9 cellular contexts compared by ENCODE assay signal in genomic region chr19:44749994-44750393, GRCh38. TPM values are rescaled to one million over a fixed set of nuclear protein-coding genes. Genes with fewer than 3 reads are reported as not detected.
DNase-seq lines count a peak whose midpoint lies in the region; ATAC-seq and TF ChIP-seq lines count a peak whose summit lies in the region.
"Had no signal": no experiment of that assay in that cellular context is flagged by ENCODE, and none has a peak within 500 bp of the region (broad histone marks: within the 10 kb centered on the region; RNA-seq: fewer than 3 reads in every experiment).

No MANE protein-coding gene starts in this region.

- no peak for TF ChIP-seq POLR2A in esophagus muscularis mucosa (IDR thresholded peaks at IDR 0.05; ENCODE audit: low read depth)
- TF ChIP-seq POLR2A in prostate gland (IDR thresholded peaks at IDR 0.05), result no peak

- CTCF ChIA-PET in CD4-positive, alpha-beta T cell (lab: Charles Lee), result interaction anchor here (1.1 to 1.9 kb wide), 2 partner anchors 20 to 26 kb away, joined by 3 to 7 read pairs; no protein-coding TSS in a partner anchor
- CTCF ChIA-PET in RWPE1 (lab: Yijun Ruan, JAX), result interaction anchor here (0.9 to 1.5 kb wide), 3 partner anchors 21 to 231 kb away, joined by 3 to 9 read pairs (median 4); no protein-coding TSS in a partner anchor

- in situ Hi-C loops in GM13976 (cut with MboI; ENCODE audit: low sequenced_read_pairs, unreplicated experiment), result no loop called here

- H3K4me1 ChIP-seq in esophagus muscularis mucosa (peaks cover 55 to 96% (median 90%) of the 10 kb centered on the region in 4 donors), prostate gland (replicated peaks) (peaks cover 33% of the 10 kb centered on the region), foreskin keratinocyte (peaks cover 30% of the 10 kb centered on the region)

- TF ChIP-seq CTCF in CD4-positive, alpha-beta T cell (IDR thresholded peaks at IDR 0.05), result no peak
- no peak for TF ChIP-seq CTCF in RWPE1 (conservative IDR thresholded peaks at IDR 0.05; ENCODE audit: low read depth)
- TF ChIP-seq CTCF in esophagus muscularis mucosa (IDR thresholded peaks at IDR 0.05), result no peak
- no peak for TF ChIP-seq CTCF in prostate gland (IDR thresholded peaks at IDR 0.05)
- no peak for TF ChIP-seq CTCF in GM13976 (IDR thresholded peaks at IDR 0.05; ENCODE audit: borderline replicate concordance, control extremely low read depth, extremely low read depth, insufficient read depth, missing control alignments)
- no peak for TF ChIP-seq CTCF in foreskin keratinocyte (conservative IDR thresholded peaks at IDR 0.05)

- WGBS in esophagus muscularis mucosa, result 81% methylated on average over 9 of the region's 10 CpGs
- WGBS in prostate gland, result 83% methylated on average over 10 of the region's 10 CpGs

- POLR2A ChIA-PET in CD4-positive, alpha-beta T cell (lab: Charles Lee), result interaction anchor here (1.0 to 1.3 kb wide), 2 partner anchors 21 to 26 kb away, joined by 3 read pairs; no protein-coding TSS in a partner anchor
- POLR2A ChIA-PET in RWPE1 (lab: Yijun Ruan, JAX; ENCODE audit: low non-redundant PET), result no interaction called here

- intact Hi-C loops in CD4-positive, alpha-beta T cell (cut with DNase I, micrococcal nuclease), result no loop called here
- intact Hi-C loops in esophagus muscularis mucosa (cut with DNase I) (no loop called here), prostate gland (cut with DNase I) (no loop called here)

- peak overlapping the region; percentile 79 for H3K27ac ChIP-seq in CD4-positive, alpha-beta T cell (ENCODE audit: low read depth, low read length)
- peak overlapping the region; percentile 100 for H3K27ac ChIP-seq in RWPE1
- peak overlapping the region; percentile 89 to 96 (median 94) for H3K27ac ChIP-seq in esophagus muscularis mucosa (replicated peaks in 1 of 4)
- peak overlapping the region; percentile 96 for H3K27ac ChIP-seq in prostate gland
- H3K27ac ChIP-seq in foreskin keratinocyte, result no peak overlapping the region

- DNase-seq in CD4-positive, alpha-beta T cell, result no peak
- DNase-seq in RWPE1 (ENCODE audit: low spot score) (no peak), esophagus muscularis mucosa (ENCODE audit: extremely low spot score) (no peak), prostate gland (ENCODE audit: low spot score) (no peak), GM13976 (ENCODE audit: low spot score) (no peak), hepatic stellate cell (ENCODE audit: low spot score) (no peak), AG08396 (ENCODE audit: low spot score) (no peak), foreskin keratinocyte (no peak)
- DNase-seq: NCI-H510A had no signal

- H3K36me3 Mint-ChIP-seq in CD4-positive, alpha-beta T cell (ENCODE audit: low read depth), result peaks cover 49% of the 10 kb centered on the region

- peak overlapping the region; percentile 75 to 84 (median 80) for H3K4me3 ChIP-seq in esophagus muscularis mucosa
- H3K4me3 ChIP-seq in prostate gland, result peak overlapping the region; percentile 74 to 79

- H3K4me3 Mint-ChIP-seq in CD4-positive, alpha-beta T cell, result peak overlapping the region; percentile 98

- peak overlapping the region; percentile 99 for H3K27ac Mint-ChIP-seq in CD4-positive, alpha-beta T cell

- H3K4me1 Mint-ChIP-seq in CD4-positive, alpha-beta T cell (ENCODE audit: low read depth), result peaks cover 74% of the 10 kb centered on the region

- ATAC-seq in CD4-positive, alpha-beta T cell (ENCODE audit: poor library complexity), result no peak
- ATAC-seq in foreskin keratinocyte, result no peak

- H3K27me3 ChIP-seq in CD4-positive, alpha-beta T cell (ENCODE audit: control insufficient read depth, insufficient read depth, low read length), result no peaks in the 10 kb centered on the region
- no peaks in the 10 kb centered on the region for H3K27me3 ChIP-seq in esophagus muscularis mucosa
- H3K27me3 ChIP-seq in prostate gland (replicated peaks; ENCODE audit: insufficient read depth), result no peaks in the 10 kb centered on the region
- no peaks in the 10 kb centered on the region for H3K27me3 ChIP-seq in foreskin keratinocyte

- H3K9me3 Mint-ChIP-seq in CD4-positive, alpha-beta T cell, result no peaks in the 10 kb centered on the region

- no peaks in the 10 kb centered on the region for H3K9me3 ChIP-seq in CD4-positive, alpha-beta T cell (ENCODE audit: control insufficient read depth, low read length)
- no peaks in the 10 kb centered on the region for H3K9me3 ChIP-seq in esophagus muscularis mucosa
- no peaks in the 10 kb centered on the region for H3K9me3 ChIP-seq in prostate gland

- H3K27me3 Mint-ChIP-seq in CD4-positive, alpha-beta T cell, result no peaks in the 10 kb centered on the region

- H3K36me3 ChIP-seq in esophagus muscularis mucosa, result peaks cover 0 to 34% (median 21%) of the 10 kb centered on the region in 4 donors
- H3K36me3 ChIP-seq in prostate gland, result no peaks in the 10 kb centered on the region

- TF ChIP-seq EP300 in esophagus muscularis mucosa (IDR thresholded peaks at IDR 0.05), result no peak

RNA-seq across cellular contexts. Expression of gene BCL3, which starts 1.5 kb away (rescaled TPM):
- total RNA-seq in CD4-positive, alpha-beta T cell, result 10 to 100 TPM; 90.9 to 97.1 TPM
- total RNA-seq in esophagus muscularis mucosa (100 to 1,000 TPM in 1 of 4 donors, 10 to 100 TPM in 2, 1 to 10 TPM in 1; 10.0 to 147 (median 20.2) TPM), prostate gland (10 to 100 TPM; 22.6 to 44.0 TPM), foreskin keratinocyte (3.5 and 5.2 TPM in 2 replicates)
- 6.8 and 8.8 TPM in 2 replicates for polyA plus RNA-seq in foreskin keratinocyte

RNA-seq across cellular contexts. Expression of gene CBLC, which starts 27.7 kb away (rescaled TPM):
- total RNA-seq in CD4-positive, alpha-beta T cell, result not detected
- under 1 TPM in 2 of 4 donors, not detected in 2; 0.34 to 0.50 TPM for total RNA-seq in esophagus muscularis mucosa
- 10 to 100 TPM; 30.1 to 33.6 TPM for total RNA-seq in prostate gland
- total RNA-seq in foreskin keratinocyte, result 40.5 and 44.8 TPM in 2 replicates
- 46.3 and 46.9 TPM in 2 replicates for polyA plus RNA-seq in foreskin keratinocyte

RNA-seq across cellular contexts. Expression of gene CEACAM16, which starts 51.0 kb away (rescaled TPM):
- not detected for total RNA-seq in CD4-positive, alpha-beta T cell
- total RNA-seq in esophagus muscularis mucosa (not detected), prostate gland (not detected), foreskin keratinocyte (not detected in 2 replicates)
- polyA plus RNA-seq in foreskin keratinocyte, result not detected in 2 replicates

RNA-seq across cellular contexts. Expression of gene BCAM, which starts 58.9 kb away (rescaled TPM):
- not detected for total RNA-seq in CD4-positive, alpha-beta T cell
- 10 to 100 TPM; 32.4 to 76.5 (median 56.6) TPM for total RNA-seq in esophagus muscularis mucosa
- total RNA-seq in prostate gland, result 100 to 1,000 TPM; 258 to 501 TPM
- 8.1 and 28.6 TPM in 2 replicates for total RNA-seq in foreskin keratinocyte
- 11.3 and 44.9 TPM in 2 replicates for polyA plus RNA-seq in foreskin keratinocyte

Comparison
In these comparisons a context has a peak if more than half of its experiments do, and no peak if none do; other contexts are left out.
1. RNA of gene CBLC, which starts 27.7 kb away (total RNA-seq): 40.5 to 44.8 TPM in foreskin keratinocyte and 30.1 to 33.6 TPM in prostate gland; 0.34 to 0.50 TPM in esophagus muscularis mucosa and not detected in CD4-positive, alpha-beta T cell; every median in the first group is over 10 times any median in the second.